ENCODE assay signal across 2 cellular contexts in genomic region chr13:112783135-112783945, GRCh38.
TF ChIP-seq lines count a peak whose summit lies in the region.

No MANE protein-coding gene starts in this region.

TF ChIP-seq in SK-N-SH, 30 proteins besides CTCF, POLR2A, EP300 and RAD21 (continued from another document):
- no peak for TF ChIP-seq MAX (IDR thresholded peaks at IDR 0.05; ENCODE audit: low read depth)

TF ChIP-seq in SK-N-SH treated with all-trans-retinoic acid at 6 μM for 48 hours, 23 proteins besides CTCF, POLR2A, EP300 and RAD21 (continued from another document):
- no peak for TF ChIP-seq TCF4 (CRISPR knock-in tag; IDR thresholded peaks at IDR 0.05; ENCODE audit: borderline replicate concordance)
- no peak for TF ChIP-seq GLIS3 (CRISPR knock-in tag; IDR thresholded peaks at IDR 0.05)
- TF ChIP-seq CREB5 (CRISPR knock-in tag; IDR thresholded peaks at IDR 0.05; ENCODE audit: low read depth) = no peak
- no peak for TF ChIP-seq RARB (CRISPR knock-in tag; IDR thresholded peaks at IDR 0.05)
- TF ChIP-seq BACH2 (CRISPR knock-in tag; IDR thresholded peaks at IDR 0.05; ENCODE audit: borderline replicate concordance) = no peak
- TF ChIP-seq ZFP3 (CRISPR knock-in tag; IDR thresholded peaks at IDR 0.05) = no peak
